15 cellular contexts compared by ENCODE assay signal in genomic region chr13:38641164-38641948, GRCh38. TPM values are rescaled to one million over a fixed set of nuclear protein-coding genes. Genes with fewer than 3 reads are reported as not detected.
DNase-seq lines count a peak whose midpoint lies in the region; ATAC-seq, FAIRE-seq and TF ChIP-seq lines count a peak whose summit lies in the region.
"Had no signal": no experiment of that assay in that cellular context is flagged by ENCODE, and none has a peak within 500 bp of the region (broad histone marks: within the 10 kb centered on the region; RNA-seq: fewer than 3 reads in every experiment).

No MANE protein-coding gene starts in this region.

- H2BK5ac ChIP-seq in IMR-90 (ENCODE audit: low read depth, low read length, poor library complexity, severe bottlenecking), result no peak overlapping the region

- CTCF ChIA-PET in Caco-2 (lab: Charles Lee) (interaction anchor here (1.0 to 1.4 kb wide), 2 partner anchors 30 to 45 kb away, joined by 3 to 5 read pairs; partner anchors contain the start of gene FREM2), IMR-90 (lab: Yijun Ruan, JAX) (no interaction called here)

- POLR2A ChIA-PET in Caco-2 (lab: Charles Lee), result no interaction called here
- POLR2A ChIA-PET in IMR-90 (lab: Charles Lee; ENCODE audit: unreplicated experiment), result no interaction called here

- H3K4me3 ChIP-seq in Caco-2 (ENCODE audit: low read depth, low read length) (no peak overlapping the region), IMR-90 (ENCODE audit: insufficient read depth, low read depth, low read length) (no peak overlapping the region), bronchial epithelial cell (ENCODE audit: low read depth, low read length) (no peak overlapping the region), gastroesophageal sphincter (no peak overlapping the region)
- H3K4me3 ChIP-seq: heart right ventricle, stomach had no signal

- intact Hi-C loops in Caco-2 (cut with micrococcal nuclease; ENCODE audit: unreplicated experiment), result no loop called here
- intact Hi-C loops in IMR-90 (cut with micrococcal nuclease), result no loop called here

- no peak overlapping the region for H3K18ac ChIP-seq in IMR-90 (ENCODE audit: low read depth, low read length)

- H3K36me3 ChIP-seq in Caco-2 (ENCODE audit: control insufficient read depth, insufficient read depth, low read length) (no peaks in the 10 kb centered on the region), IMR-90 (ENCODE audit: control insufficient read depth, insufficient read depth, low read length) (no peaks in the 10 kb centered on the region), bronchial epithelial cell (ENCODE audit: control insufficient read depth, insufficient read depth, low read length) (no peaks in the 10 kb centered on the region), gastroesophageal sphincter (no peaks in the 10 kb centered on the region)
- H3K36me3 ChIP-seq: heart right ventricle, stomach had no signal

- no peak overlapping the region for H2AK9ac ChIP-seq in IMR-90 (replicated peaks; ENCODE audit: low read depth, low read length, poor library complexity)

- H3K4me3 Mint-ChIP-seq in Caco-2 (ENCODE audit: unreplicated experiment), result no peak overlapping the region
- no peak overlapping the region for H3K4me3 Mint-ChIP-seq in neural crest cell
- H3K4me3 Mint-ChIP-seq: activated naive CD4-positive, alpha-beta T cell treated with anti-CD3 and anti-CD28 coated beads, Interleukin-2, amount 50 U/mL, for 24 hours; T-helper 1 cell treated with Interleukin-12 subunit alpha and Interleukin-12 subunit beta and Interleukin-4 antibody, amounts not matched to agents 30 μg/mL and 1 μg/mL, for 36 hours had no signal

- no peak overlapping the region for H4K5ac ChIP-seq in IMR-90 (ENCODE audit: low read depth, low read length)

- H3K4ac ChIP-seq in IMR-90 (ENCODE audit: low read depth, low read length), result no peak overlapping the region

- H3K27me3 ChIP-seq in Caco-2 (replicated peaks; ENCODE audit: control insufficient read depth, insufficient read depth, low read length), result no peaks in the 10 kb centered on the region
- H3K27me3 ChIP-seq in IMR-90 (ENCODE audit: control insufficient read depth, insufficient read depth, low read length), result no peaks in the 10 kb centered on the region
- no peaks in the 10 kb centered on the region for H3K27me3 ChIP-seq in bronchial epithelial cell (ENCODE audit: control insufficient read depth, insufficient read depth, low read length)
- H3K27me3 ChIP-seq in gastroesophageal sphincter, result no peaks in the 10 kb centered on the region
- H3K27me3 ChIP-seq: stomach had no signal

- dilution Hi-C loops in IMR-90 (cut with HindIII; ENCODE audit: low sequenced_read_pairs, unreplicated experiment), result no loop called here

- ATAC-seq in IMR-90 (ENCODE audit: low read depth) (peak; percentile 48; the same call in 1 of the 2 replicates), gastroesophageal sphincter (no peak)
- ATAC-seq: heart right ventricle had no signal

- H3K27ac ChIP-seq in IMR-90 (ENCODE audit: insufficient read depth, low read length) (no peak overlapping the region), gastroesophageal sphincter (no peak overlapping the region)
- H3K27ac ChIP-seq: heart right ventricle, HL-60, parathyroid adenoma, stomach had no signal

- H3K56ac ChIP-seq in IMR-90 (ENCODE audit: extremely low read depth, insufficient read depth, low read length), result no peak overlapping the region

- H4K8ac ChIP-seq in IMR-90 (ENCODE audit: low read depth in 2 of 2, low read length in 2 of 2), result no peak overlapping the region

- no CpG with 5 or more reads among the region's 5 CpGs for WGBS in IMR-90 (ENCODE audit: extremely low coverage in 2 of 2, insufficient read length in 1 of 2), 2 experiments
- WGBS in gastroesophageal sphincter (ENCODE audit: low coverage in 1 of 2), 2 donors, result 82 to 88% methylated on average over 1 to 5 of the region's 5 CpGs

- in situ Hi-C loops in IMR-90 (cut with MboI; ENCODE audit: low sequenced_read_pairs), result no loop called here

- TF ChIP-seq POLR2A in IMR-90 (IDR thresholded peaks at IDR 0.05; ENCODE audit: low read depth, low read length) (no peak), gastroesophageal sphincter (IDR thresholded peaks at IDR 0.05) (no peak)

- H3K4me1 ChIP-seq in Caco-2, result peaks cover 37% of the 10 kb centered on the region
- H3K4me1 ChIP-seq in IMR-90 (ENCODE audit: control insufficient read depth, insufficient read depth, low read length), result no peaks in the 10 kb centered on the region
- no peaks in the 10 kb centered on the region for H3K4me1 ChIP-seq in gastroesophageal sphincter
- H3K4me1 ChIP-seq: heart right ventricle, parathyroid adenoma had no signal

- no peaks in the 10 kb centered on the region for H3K9me3 Mint-ChIP-seq in Caco-2 (ENCODE audit: unreplicated experiment)
- no peaks in the 10 kb centered on the region for H3K9me3 Mint-ChIP-seq in neural crest cell
- H3K9me3 Mint-ChIP-seq: activated naive CD4-positive, alpha-beta T cell treated with anti-CD3 and anti-CD28 coated beads, Interleukin-2, amount 50 U/mL, for 24 hours; T-helper 1 cell treated with Interleukin-12 subunit alpha and Interleukin-12 subunit beta and Interleukin-4 antibody, amounts not matched to agents 30 μg/mL and 1 μg/mL, for 36 hours had no signal

- TF ChIP-seq EP300 in gastroesophageal sphincter (IDR thresholded peaks at IDR 0.05), result no peak

- no peak overlapping the region for H3K23ac ChIP-seq in IMR-90 (ENCODE audit: low read depth, low read length)

- no peak overlapping the region for H3K9ac ChIP-seq in IMR-90 (ENCODE audit: low read depth, low read length)
- H3K9ac ChIP-seq: parathyroid adenoma had no signal

- DNase-seq in Caco-2 (no peak), IMR-90 (no peak), bronchial epithelial cell (ENCODE audit: low read depth) (peak; percentile 30), neural crest cell (ENCODE audit: low read depth, low spot score) (no peak), GM19238 (ENCODE audit: insufficient read length, low spot score) (no peak)
- no peak for DNase-seq in activated CD8-positive, alpha-beta memory T cell treated with anti-CD3 and anti-CD28 coated beads, Interleukin-2, amount 50 U/mL, for 48 hours
- DNase-seq: activated CD4-positive, alpha-beta T cell treated with anti-CD3 and anti-CD28 coated beads, Interleukin-2, amount 50 U/mL, for 48 hours; heart right ventricle; stimulated activated CD4-positive, alpha-beta T cell treated with anti-CD3 and anti-CD28 coated beads, Interleukin-2, amount 100 ng/mL, for 48 hours; stomach had no signal

- H4K91ac ChIP-seq in IMR-90 (ENCODE audit: insufficient read depth, low read depth, low read length), result no peak overlapping the region

- H2AK5ac ChIP-seq in IMR-90 (ENCODE audit: low read depth, low read length), result no peak overlapping the region

- H2BK120ac ChIP-seq in IMR-90 (ENCODE audit: low read depth, low read length), result no peak overlapping the region

- no peak overlapping the region for H3K14ac ChIP-seq in IMR-90 (replicated peaks; ENCODE audit: low read depth, low read length)

- peaks cover 4% of the 10 kb centered on the region for H3K36me3 Mint-ChIP-seq in Caco-2 (ENCODE audit: insufficient read depth, unreplicated experiment)
- H3K36me3 Mint-ChIP-seq in neural crest cell (ENCODE audit: low read depth), result no peaks in the 10 kb centered on the region
- H3K36me3 Mint-ChIP-seq: activated naive CD4-positive, alpha-beta T cell treated with anti-CD3 and anti-CD28 coated beads, Interleukin-2, amount 50 U/mL, for 24 hours had no signal

- H3K9me3 ChIP-seq in Caco-2 (no peaks in the 10 kb centered on the region), IMR-90 (ENCODE audit: control insufficient read depth, insufficient read depth, low read length) (no peaks in the 10 kb centered on the region), gastroesophageal sphincter (no peaks in the 10 kb centered on the region)
- H3K9me3 ChIP-seq: heart right ventricle, stomach had no signal

- H3K79me1 ChIP-seq in IMR-90 (ENCODE audit: low read depth in 1 of 2, low read length in 2 of 2), result no peaks in the 10 kb centered on the region

- H3K27ac Mint-ChIP-seq in Caco-2 (ENCODE audit: unreplicated experiment), result no peak overlapping the region
- no peak overlapping the region for H3K27ac Mint-ChIP-seq in neural crest cell (ENCODE audit: unreplicated experiment)
- H3K27ac Mint-ChIP-seq: activated naive CD4-positive, alpha-beta T cell treated with anti-CD3 and anti-CD28 coated beads, Interleukin-2, amount 50 U/mL, for 24 hours; T-helper 1 cell treated with Interleukin-12 subunit alpha and Interleukin-12 subunit beta and Interleukin-4 antibody, amounts not matched to agents 30 μg/mL and 1 μg/mL, for 36 hours had no signal

- no peaks in the 10 kb centered on the region for H3K9me1 ChIP-seq in IMR-90 (ENCODE audit: insufficient read depth, low read length)

- H2AFZ ChIP-seq in IMR-90 (replicated peaks; ENCODE audit: low read length, poor library complexity), result no peak overlapping the region
- H2AFZ ChIP-seq: parathyroid adenoma had no signal

- no peak overlapping the region for H2BK20ac ChIP-seq in IMR-90 (ENCODE audit: low read depth, low read length)

- no TSS peak for BruUV-seq in Caco-2 (replicated peaks; lab: Mats Ljungman, UMichigan)
- no TSS peak for BruUV-seq in IMR-90 (replicated peaks; lab: Mats Ljungman, UMichigan)

- no peaks in the 10 kb centered on the region for H4K20me1 ChIP-seq in IMR-90 (ENCODE audit: insufficient read depth, low read length)

- FAIRE-seq in bronchial epithelial cell (lab: Jason Lieb, UNC), result no peak

- no peak overlapping the region for H3K4me2 ChIP-seq in IMR-90 (ENCODE audit: low read depth, low read length)

- H3K27me3 Mint-ChIP-seq in Caco-2 (ENCODE audit: insufficient read depth, unreplicated experiment) (no peaks in the 10 kb centered on the region), neural crest cell (ENCODE audit: low read depth) (no peaks in the 10 kb centered on the region)
- H3K27me3 Mint-ChIP-seq: activated naive CD4-positive, alpha-beta T cell treated with anti-CD3 and anti-CD28 coated beads, Interleukin-2, amount 50 U/mL, for 24 hours had no signal

- TF ChIP-seq RAD21 in IMR-90 (IDR thresholded peaks at IDR 0.05; ENCODE audit: low read length), result no peak

- no peak overlapping the region for H2BK15ac ChIP-seq in IMR-90 (ENCODE audit: low read depth, low read length)

- TF ChIP-seq CTCF in Caco-2 (IDR thresholded peaks at IDR 0.05; ENCODE audit: insufficient read depth in 1 of 2, low read depth in 1 of 2, low read length in 1 of 2, severe bottlenecking in 1 of 2, unreplicated experiment in 1 of 2), result peak; percentile 35 to 46
- 0 out of 2 replicates have a peak, but pooled peaks have one; percentile 14 for TF ChIP-seq CTCF in IMR-90 (conservative IDR thresholded peaks at IDR 0.05; ENCODE audit: low read depth, low read length)
- TF ChIP-seq CTCF in bronchial epithelial cell (IDR thresholded peaks at IDR 0.05; ENCODE audit: insufficient read depth, low read length, severe bottlenecking), result peak; percentile 35
- peak; percentile 51 for TF ChIP-seq CTCF in neural crest cell (conservative IDR thresholded peaks at IDR 0.05)
- TF ChIP-seq CTCF in gastroesophageal sphincter (IDR thresholded peaks at IDR 0.05), result no peak

- peaks cover 23% of the 10 kb centered on the region for H3K4me1 Mint-ChIP-seq in Caco-2 (ENCODE audit: low read depth, unreplicated experiment)
- H3K4me1 Mint-ChIP-seq in neural crest cell, result no peaks in the 10 kb centered on the region
- H3K4me1 Mint-ChIP-seq: activated naive CD4-positive, alpha-beta T cell treated with anti-CD3 and anti-CD28 coated beads, Interleukin-2, amount 50 U/mL, for 24 hours had no signal

RNA-seq across cellular contexts. Expression of gene FREM2, which starts 45.5 kb away (rescaled TPM):
- total RNA-seq in Caco-2 (2022) (35.5 and 42.6 TPM in 2 replicates), IMR-90 (2012; rRNA removed) (not detected in 2 replicates), bronchial epithelial cell (under 0.01 TPM in 1 of 2 replicates, not detected in the other), neural crest cell (16.5 and 17.9 TPM in 2 replicates), gastroesophageal sphincter (under 1 TPM in 3 of 4 donors, not detected in 1; 0.19 to 0.40 (median 0.27) TPM)
- polyA plus RNA-seq in IMR-90 (2012; rRNA removed), result not detected in 2 replicates
- not detected in 2 replicates for polyA plus RNA-seq in IMR-90 (2012; cell fraction: cytosol; rRNA removed)
- polyA plus RNA-seq in IMR-90 (2012; cell fraction: nucleus; rRNA removed; ENCODE audit: low replicate concordance), result not detected in 2 replicates

Comparison
In these comparisons a context has a peak if more than half of its experiments do, and no peak if none do; other contexts are left out.
1. CTCF ChIP-seq: peak in Caco-2 (2 of 2), IMR-90 (single experiment), bronchial epithelial cell (single experiment) and neural crest cell (single experiment); none in gastroesophageal sphincter (0 of 4).
2. RNA of gene FREM2, which starts 45.5 kb away (total RNA-seq): 35.5 to 42.6 TPM in Caco-2 and 16.5 to 17.9 TPM in neural crest cell; 0.19 to 0.40 TPM in gastroesophageal sphincter, not detected in IMR-90 and under 0.01 TPM in bronchial epithelial cell; every median in the first group is over 10 times any median in the second.